ENCODE assay signal across 18 cellular contexts in the genomic region with DNA sequence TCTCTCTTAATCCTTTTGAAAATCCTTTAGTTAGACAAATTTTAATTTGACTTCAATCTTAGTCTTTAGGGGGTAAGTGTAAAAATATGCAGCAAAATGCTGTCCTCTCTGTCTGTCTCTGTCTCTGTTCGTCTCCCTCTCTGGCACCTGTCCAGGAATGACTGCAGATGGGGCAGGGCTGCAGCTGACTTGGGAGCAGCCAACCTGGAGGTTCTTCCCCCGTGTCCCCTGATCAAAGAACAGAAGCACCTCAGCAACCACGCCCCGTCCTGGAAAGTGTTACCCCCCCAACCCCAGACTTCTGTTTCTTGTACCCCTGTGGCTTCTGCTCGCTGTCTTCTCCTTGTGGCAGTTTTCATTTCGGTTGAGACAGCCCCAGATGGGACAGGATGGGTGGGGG.
DNase-seq lines count a peak whose midpoint lies in the region; ATAC-seq lines count a peak whose summit lies in the region.
"Had no signal": no experiment of that assay in that cellular context is flagged by ENCODE, and none has a peak within 500 bp of the region (broad histone marks: within the 10 kb centered on the region; RNA-seq: fewer than 3 reads in every experiment).

No MANE protein-coding gene starts in this region.

- ATAC-seq in HG03442 (IDR thresholded peaks at IDR 0.05; ENCODE audit: unreplicated experiment) = no peak
- ATAC-seq: GM12878, K562 had no signal

- DNase-seq in activated effector memory CD4-positive, alpha-beta T cell treated with anti-CD3 and anti-CD28 coated beads, Interleukin-2, amount 50 U/mL, for 16 hours = peak; percentile 24
- DNase-seq in activated effector memory CD4-positive, alpha-beta T cell treated with Interleukin-2 at 50 U/mL for 16 hours = no peak
- peak; percentile 25 for DNase-seq in medulla oblongata (ENCODE audit: extremely low spot score)
- peak; percentile 24 for DNase-seq in putamen (ENCODE audit: low spot score)
- no peak for DNase-seq in GF-D8 (lab: John Stamatoyannopoulos, UW)
- DNase-seq in activated CD8-positive, alpha-beta memory T cell treated with anti-CD3 and anti-CD28 coated beads, Interleukin-2, amount 50 U/mL, for 48 hours = no peak
- DNase-seq: 8988T; BE2C; C1 segment of cervical spinal cord; CD4-positive, CD25-positive, alpha-beta regulatory T cell; CD8-positive, alpha-beta memory T cell; COR-L47; DMS153; DMS79; H9 had no signal

Comparison
In these comparisons a context has a peak if more than half of its experiments do, and no peak if none do; other contexts are left out.
1. DNase-seq: peak in activated effector memory CD4-positive, alpha-beta T cell treated with anti-CD3 and anti-CD28 coated beads, Interleukin-2, amount 50 U/mL, for 16 hours (single experiment), medulla oblongata (single experiment) and putamen (single experiment); none in activated effector memory CD4-positive, alpha-beta T cell treated with Interleukin-2 at 50 U/mL for 16 hours (single experiment), GF-D8 (single experiment) and activated CD8-positive, alpha-beta memory T cell treated with anti-CD3 and anti-CD28 coated beads, Interleukin-2, amount 50 U/mL, for 48 hours (single experiment).